1 cellular context compared by ENCODE assay signal in the genomic region with DNA sequence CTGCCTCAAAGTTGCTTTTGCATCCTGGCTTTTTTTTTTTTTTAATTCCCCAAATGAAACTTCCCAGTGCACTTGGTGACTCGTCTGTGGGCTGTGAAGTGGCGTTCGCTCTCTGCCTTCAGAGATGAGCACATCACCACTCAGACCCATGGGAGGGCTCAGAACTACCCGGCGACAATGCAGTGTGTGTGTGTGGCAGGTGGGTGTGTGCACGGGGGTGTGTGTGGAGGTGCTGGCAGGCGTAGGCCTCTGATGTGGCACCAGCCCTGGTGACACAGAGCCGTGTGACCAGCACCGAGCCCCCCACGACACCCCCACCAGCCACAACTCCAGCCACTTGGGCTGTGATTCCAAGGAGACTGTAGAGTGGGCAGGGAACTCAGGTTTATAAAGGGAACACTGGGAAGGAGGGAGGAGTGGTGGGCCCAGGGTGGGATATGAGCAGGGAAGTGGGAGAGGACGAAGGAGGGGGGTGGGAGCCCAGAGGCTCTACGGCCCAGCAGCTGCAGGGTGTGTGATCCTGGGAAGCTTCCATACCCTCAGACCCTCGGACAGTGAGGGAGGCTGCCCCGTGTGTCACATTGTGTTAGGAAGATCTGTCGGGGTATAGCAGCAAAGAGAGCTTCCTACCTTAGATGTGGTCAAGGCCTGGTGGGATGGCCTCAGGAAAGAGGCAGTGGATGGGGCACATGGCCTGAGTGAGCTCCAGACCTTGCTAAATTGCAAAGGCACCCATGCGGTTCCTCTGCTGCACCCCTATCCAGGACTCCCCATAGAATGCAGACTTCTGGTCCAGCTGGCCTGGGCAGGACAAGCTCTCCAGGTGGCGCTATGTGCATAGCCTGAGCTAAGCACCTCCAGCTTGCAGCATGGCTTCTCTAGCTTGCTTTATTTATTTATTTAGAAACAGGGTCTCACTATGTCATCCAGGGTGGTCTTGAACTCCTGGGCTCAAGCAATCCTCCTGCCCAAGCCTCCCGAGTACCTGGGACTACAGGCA.
TF ChIP-seq lines count a peak whose summit lies in the region.

No MANE protein-coding gene starts in this region.

TF ChIP-seq in HEK293, 187 proteins besides CTCF, POLR2A, EP300 and RAD21 (continued from another document):
- no peak for TF ChIP-seq ZNF280C (tag by site-specific recombination; IDR thresholded peaks at IDR 0.05)
